11 cellular contexts compared by ENCODE assay signal in genomic region chr14:100107236-100107635, GRCh38. TPM values are rescaled to one million over a fixed set of nuclear protein-coding genes. Genes with fewer than 3 reads are reported as not detected.
DNase-seq lines count a peak whose midpoint lies in the region; ATAC-seq and TF ChIP-seq lines count a peak whose summit lies in the region.
"Had no signal": no experiment of that assay in that cellular context is flagged by ENCODE, and none has a peak within 500 bp of the region (broad histone marks: within the 10 kb centered on the region; RNA-seq: fewer than 3 reads in every experiment).

No MANE protein-coding gene starts in this region.

- H3K4me1 ChIP-seq in HEK293 (ENCODE audit: control insufficient read depth, insufficient read depth, low read length) = peaks cover 12% of the 10 kb centered on the region
- H3K4me1 ChIP-seq in psoas muscle = peaks cover 22% of the 10 kb centered on the region
- H3K4me1 ChIP-seq in stomach = peaks cover 22 to 73% (median 59%) of the 10 kb centered on the region in 4 donors

- CTCF ChIA-PET in HEK293 (lab: Yijun Ruan, JAX) = interaction anchor here (0.8 to 4.5 kb wide), 19 partner anchors 11 to 125 kb away, joined by 3 to 62 read pairs (median 5); no protein-coding TSS in a partner anchor

- H3K36me3 Mint-ChIP-seq in T-helper 2 cell treated with Interferon-gamma antibody and Interleukin-4, amounts not matched to agents 5 μg/mL and 100 μg/mL, for 36 hours (ENCODE audit: low read depth) = peaks cover 78% of the 10 kb centered on the region
- peaks cover 42% of the 10 kb centered on the region for H3K36me3 Mint-ChIP-seq in stimulated activated memory B cell treated with anti-CD40 and anti-IgM and Interleukin-4, amounts not matched to agents 10 μg/mL and 1 μg/mL and 100 μg/mL, for 72 hours

- no peak for TF ChIP-seq POLR2A in stomach (IDR thresholded peaks at IDR 0.05)

- no peaks in the 10 kb centered on the region for H3K9me3 ChIP-seq in HEK293 (ENCODE audit: control insufficient read depth, insufficient read depth, low read depth, low read length)
- no peaks in the 10 kb centered on the region for H3K9me3 ChIP-seq in psoas muscle
- no peaks in the 10 kb centered on the region for H3K9me3 ChIP-seq in stomach
- H3K9me3 ChIP-seq: uterus had no signal

- WGBS in psoas muscle, 3 donors = 82 to 91% (median 88%) methylated on average over 5 of the region's 5 CpGs
- WGBS in stomach, 5 donors = 79 to 87% (median 85%) methylated on average over 5 of the region's 5 CpGs

- H3K9me3 Mint-ChIP-seq in T-helper 2 cell treated with Interferon-gamma antibody and Interleukin-4, amounts not matched to agents 5 μg/mL and 100 μg/mL, for 36 hours = no peaks in the 10 kb centered on the region
- H3K9me3 Mint-ChIP-seq in stimulated activated memory B cell treated with anti-CD40 and anti-IgM and Interleukin-4, amounts not matched to agents 10 μg/mL and 1 μg/mL and 100 μg/mL, for 72 hours = no peaks in the 10 kb centered on the region
- H3K9me3 Mint-ChIP-seq: activated T-cell treated with anti-CD3 and anti-CD28 coated beads, Interleukin-2, amount 50 U/mL, for 4 hours had no signal

- peaks cover 70% of the 10 kb centered on the region for H3K4me1 Mint-ChIP-seq in T-helper 2 cell treated with Interferon-gamma antibody and Interleukin-4, amounts not matched to agents 5 μg/mL and 100 μg/mL, for 36 hours (ENCODE audit: low read depth)
- peaks cover 68% of the 10 kb centered on the region for H3K4me1 Mint-ChIP-seq in stimulated activated memory B cell treated with anti-CD40 and anti-IgM and Interleukin-4, amounts not matched to agents 10 μg/mL and 1 μg/mL and 100 μg/mL, for 72 hours

- peak overlapping the region; percentile 88 for H3K27ac Mint-ChIP-seq in T-helper 2 cell treated with Interferon-gamma antibody and Interleukin-4, amounts not matched to agents 5 μg/mL and 100 μg/mL, for 36 hours
- H3K27ac Mint-ChIP-seq in stimulated activated memory B cell treated with anti-CD40 and anti-IgM and Interleukin-4, amounts not matched to agents 10 μg/mL and 1 μg/mL and 100 μg/mL, for 72 hours = peak overlapping the region; percentile 77

- no peak for TF ChIP-seq EP300 in stomach (IDR thresholded peaks at IDR 0.05)

- DNase-seq in T-helper 2 cell treated with Interferon-gamma antibody and Interleukin-4, amounts not matched to agents 5 μg/mL and 100 μg/mL, for 36 hours (ENCODE audit: low spot score) = peak; percentile 31
- DNase-seq in psoas muscle (no peak), stomach (no peak)
- DNase-seq: activated T-cell treated with anti-CD3 and anti-CD28 coated beads, Interleukin-2, amount 50 U/mL, for 4 hours; NCI-H1436 treated with DMSO at 0.1 percent for 48 hours; uterus had no signal

- POLR2A ChIA-PET in HEK293 (lab: Yijun Ruan, JAX) = no interaction called here

- ATAC-seq in esophagus mucosa (peak; percentile 58), psoas muscle (no peak), GM18520 (IDR thresholded peaks at IDR 0.05; ENCODE audit: unreplicated experiment) (no peak)
- ATAC-seq in stimulated activated memory B cell treated with anti-CD40 and anti-IgM and Interleukin-4, amounts not matched to agents 10 μg/mL and 1 μg/mL and 100 μg/mL, for 72 hours = no peak

- peak overlapping the region; percentile 71 for H3K4me3 Mint-ChIP-seq in T-helper 2 cell treated with Interferon-gamma antibody and Interleukin-4, amounts not matched to agents 5 μg/mL and 100 μg/mL, for 36 hours
- H3K4me3 Mint-ChIP-seq in stimulated activated memory B cell treated with anti-CD40 and anti-IgM and Interleukin-4, amounts not matched to agents 10 μg/mL and 1 μg/mL and 100 μg/mL, for 72 hours = no peak overlapping the region

- intact Hi-C loops in psoas muscle (cut with DNase I) = no loop called here
- intact Hi-C loops in stomach (cut with DNase I; ENCODE audit: low total_unique reads) = loop anchor here (5.0 kb wide), 1 partner anchor 125 kb away; no protein-coding TSS in a partner anchor

- TF ChIP-seq CTCF in HEK293 (tag by site-specific recombination; IDR thresholded peaks at IDR 0.05) = no peak
- TF ChIP-seq CTCF in psoas muscle (IDR thresholded peaks at IDR 0.05) = no peak
- TF ChIP-seq CTCF in stomach (IDR thresholded peaks at IDR 0.05) = no peak

- H3K36me3 ChIP-seq in HEK293 (ENCODE audit: control insufficient read depth in 2 of 2, insufficient read depth in 1 of 2, low read length in 2 of 2) = peaks cover 0 to 12% of the 10 kb centered on the region in 2 experiments; a peak in 1 of 3 replicates
- H3K36me3 ChIP-seq in psoas muscle (ENCODE audit: insufficient read depth in 1 of 2, low read depth in 1 of 2) = no peaks in the 10 kb centered on the region
- peaks cover 0 to 22% (median 5%) of the 10 kb centered on the region in 4 donors for H3K36me3 ChIP-seq in stomach
- H3K36me3 ChIP-seq: uterus had no signal

- no peak overlapping the region for H3K27ac ChIP-seq in HEK293 (ENCODE audit: extremely low read depth, low read depth, low read length)
- no peak overlapping the region for H3K27ac ChIP-seq in psoas muscle
- H3K27ac ChIP-seq in stomach = peak overlapping the region in 2 of 5 donors; percentile 5 to 20

- no peak overlapping the region for H3K4me3 ChIP-seq in HEK293 (ENCODE audit: low read depth, low read length)
- no peak overlapping the region for H3K4me3 ChIP-seq in psoas muscle
- no peak overlapping the region for H3K4me3 ChIP-seq in stomach
- H3K4me3 ChIP-seq: uterus had no signal

- H3K27me3 Mint-ChIP-seq in T-helper 2 cell treated with Interferon-gamma antibody and Interleukin-4, amounts not matched to agents 5 μg/mL and 100 μg/mL, for 36 hours (ENCODE audit: low read depth) = no peaks in the 10 kb centered on the region
- no peaks in the 10 kb centered on the region for H3K27me3 Mint-ChIP-seq in stimulated activated memory B cell treated with anti-CD40 and anti-IgM and Interleukin-4, amounts not matched to agents 10 μg/mL and 1 μg/mL and 100 μg/mL, for 72 hours
- H3K27me3 Mint-ChIP-seq: progenitor cell of endocrine pancreas had no signal

- H3K27me3 ChIP-seq in psoas muscle (ENCODE audit: insufficient read depth in 3 of 3, low read length in 2 of 3) (no peaks in the 10 kb centered on the region), stomach (no peaks in the 10 kb centered on the region)
- H3K27me3 ChIP-seq: uterus had no signal

TF ChIP-seq in HEK293, 187 proteins besides CTCF, POLR2A, EP300 and RAD21 (continues in another document):
- TF ChIP-seq ZNF600 (tag by site-specific recombination; IDR thresholded peaks at IDR 0.05) = peak; percentile 52; the same call in 1 of the 2 replicates
- TF ChIP-seq KLF1 (tag by site-specific recombination; IDR thresholded peaks at IDR 0.05) = peak; percentile 14; the same call in 1 of the 2 replicates
- no peak for TF ChIP-seq ZFP37 (tag by site-specific recombination; IDR thresholded peaks at IDR 0.05)
- TF ChIP-seq ZNF266 (tag by site-specific recombination; IDR thresholded peaks at IDR 0.05; ENCODE audit: low read depth) = no peak
- no peak for TF ChIP-seq ZNF48 (tag by site-specific recombination; IDR thresholded peaks at IDR 0.05)
- TF ChIP-seq ZXDB (tag by site-specific recombination; IDR thresholded peaks at IDR 0.05) = no peak
- TF ChIP-seq, protein P1, sequence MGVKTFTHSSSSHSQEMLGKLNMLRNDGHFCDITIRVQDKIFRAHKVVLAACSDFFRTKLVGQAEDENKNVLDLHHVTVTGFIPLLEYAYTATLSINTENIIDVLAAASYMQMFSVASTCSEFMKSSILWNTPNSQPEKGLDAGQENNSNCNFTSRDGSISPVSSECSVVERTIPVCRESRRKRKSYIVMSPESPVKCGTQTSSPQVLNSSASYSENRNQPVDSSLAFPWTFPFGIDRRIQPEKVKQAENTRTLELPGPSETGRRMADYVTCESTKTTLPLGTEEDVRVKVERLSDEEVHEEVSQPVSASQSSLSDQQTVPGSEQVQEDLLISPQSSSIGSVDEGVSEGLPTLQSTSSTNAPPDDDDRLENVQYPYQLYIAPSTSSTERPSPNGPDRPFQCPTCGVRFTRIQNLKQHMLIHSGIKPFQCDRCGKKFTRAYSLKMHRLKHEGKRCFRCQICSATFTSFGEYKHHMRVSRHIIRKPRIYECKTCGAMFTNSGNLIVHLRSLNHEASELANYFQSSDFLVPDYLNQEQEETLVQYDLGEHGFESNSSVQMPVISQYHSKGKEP (tag by site-specific recombination; IDR thresholded peaks at IDR 0.05) = no peak
- TF ChIP-seq ZNF514 (tag by site-specific recombination; IDR thresholded peaks at IDR 0.05) = no peak
- TF ChIP-seq EGR2 (tag by site-specific recombination; IDR thresholded peaks at IDR 0.05; ENCODE audit: low read depth) = peak; percentile 83
- 0 out of 2 replicates have a peak, but pooled peaks have one; percentile 4 for TF ChIP-seq GLIS1 (tag by site-specific recombination; IDR thresholded peaks at IDR 0.05)
- no peak for TF ChIP-seq ZNF202 (tag by site-specific recombination; IDR thresholded peaks at IDR 0.05; ENCODE audit: borderline replicate concordance)
- no peak for TF ChIP-seq ZNF830 (tag by site-specific recombination; IDR thresholded peaks at IDR 0.05; ENCODE audit: low read depth)
- TF ChIP-seq, protein P2, sequence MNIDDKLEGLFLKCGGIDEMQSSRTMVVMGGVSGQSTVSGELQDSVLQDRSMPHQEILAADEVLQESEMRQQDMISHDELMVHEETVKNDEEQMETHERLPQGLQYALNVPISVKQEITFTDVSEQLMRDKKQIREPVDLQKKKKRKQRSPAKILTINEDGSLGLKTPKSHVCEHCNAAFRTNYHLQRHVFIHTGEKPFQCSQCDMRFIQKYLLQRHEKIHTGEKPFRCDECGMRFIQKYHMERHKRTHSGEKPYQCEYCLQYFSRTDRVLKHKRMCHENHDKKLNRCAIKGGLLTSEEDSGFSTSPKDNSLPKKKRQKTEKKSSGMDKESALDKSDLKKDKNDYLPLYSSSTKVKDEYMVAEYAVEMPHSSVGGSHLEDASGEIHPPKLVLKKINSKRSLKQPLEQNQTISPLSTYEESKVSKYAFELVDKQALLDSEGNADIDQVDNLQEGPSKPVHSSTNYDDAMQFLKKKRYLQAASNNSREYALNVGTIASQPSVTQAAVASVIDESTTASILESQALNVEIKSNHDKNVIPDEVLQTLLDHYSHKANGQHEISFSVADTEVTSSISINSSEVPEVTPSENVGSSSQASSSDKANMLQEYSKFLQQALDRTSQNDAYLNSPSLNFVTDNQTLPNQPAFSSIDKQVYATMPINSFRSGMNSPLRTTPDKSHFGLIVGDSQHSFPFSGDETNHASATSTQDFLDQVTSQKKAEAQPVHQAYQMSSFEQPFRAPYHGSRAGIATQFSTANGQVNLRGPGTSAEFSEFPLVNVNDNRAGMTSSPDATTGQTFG (tag by site-specific recombination; IDR thresholded peaks at IDR 0.05; ENCODE audit: borderline replicate concordance) = no peak

RNA-seq across cellular contexts. Expression of gene EVL, which starts 42.0 kb away (rescaled TPM):
- total RNA-seq in esophagus mucosa (25.2 TPM), psoas muscle (10 to 100 TPM; 14.9 to 30.4 (median 25.0) TPM), stomach (100 to 1,000 TPM in 1 of 5 donors, 10 to 100 TPM in 4; 23.3 to 111 (median 32.6) TPM)
- polyA plus RNA-seq in psoas muscle (10 to 100 TPM in 2 of 3 donors, 1 to 10 TPM in 1; 9.6 to 17.1 (median 10.6) TPM), stomach (10 to 100 TPM; 35.7 to 64.9 (median 43.7) TPM)

RNA-seq across cellular contexts. Expression of gene DEGS2, which starts 52.2 kb away (rescaled TPM):
- total RNA-seq in esophagus mucosa (51.5 TPM), psoas muscle (under 1 TPM in 1 of 4 donors, not detected in 3; 0.11 TPM), stomach (10 to 100 TPM in 4 of 5 donors, 1 to 10 TPM in 1; 1.2 to 53.0 (median 25.0) TPM)
- polyA plus RNA-seq in psoas muscle (under 1 TPM; 0.04 to 0.39 (median 0.38) TPM), stomach (1 to 10 TPM; 4.3 to 8.6 (median 7.7) TPM)
